In genomic region chr20:53940356-53940694, GRCh38 we compare ENCODE assay signal across 9 cellular contexts.
A peak's percentile ranks its signal among the peaks of the same experiment; 100 is the strongest.
DNase-seq lines count a peak whose midpoint lies in the region; ATAC-seq and TF ChIP-seq lines count a peak whose summit lies in the region.
"Had no signal": no experiment of that assay in that cellular context is flagged by ENCODE, and none has a peak within 500 bp of the region (broad histone marks: within the 10 kb centered on the region; RNA-seq: fewer than 3 reads in every experiment).

No MANE protein-coding gene starts in this region.

- peak overlapping the region; percentile 29 for H3K4me3 ChIP-seq in left ventricle myocardium inferior
- peak overlapping the region in 51 of 59 donors; percentile 1 to 60 (median 33) for H3K4me3 ChIP-seq in dorsolateral prefrontal cortex
- no peak overlapping the region for H3K4me3 ChIP-seq in naive thymus-derived CD4-positive, alpha-beta T cell (ENCODE audit: low read length)
- no peak overlapping the region for H3K4me3 ChIP-seq in uterus

- TF ChIP-seq CTCF in left ventricle myocardium inferior (IDR thresholded peaks at IDR 0.05; ENCODE audit: borderline replicate concordance) (no peak), dorsolateral prefrontal cortex (IDR thresholded peaks at IDR 0.05 in 54 of 56, conservative IDR thresholded peaks at IDR 0.05 in 2 of 56; ENCODE audit: low read depth in 1 of 56, partially characterized antibody in 56 of 56) (no peak), uterus (IDR thresholded peaks at IDR 0.05) (no peak)

- POLR2A ChIA-PET in naive thymus-derived CD4-positive, alpha-beta T cell (lab: Charles Lee): interaction anchor here (0.7 to 1.9 kb wide), 6 partner anchors 9 to 1743 kb away, joined by 3 to 7 read pairs (median 4); no protein-coding TSS in a partner anchor

- ATAC-seq in Right ventricle myocardium superior (ENCODE audit: poor library complexity): no peak
- no peak for ATAC-seq in naive thymus-derived CD4-positive, alpha-beta T cell

- TF ChIP-seq POLR2A in uterus (IDR thresholded peaks at IDR 0.05): no peak

- peak overlapping the region; percentile 87 for H3K27ac ChIP-seq in left ventricle myocardium inferior (replicated peaks)
- H3K27ac ChIP-seq in dorsolateral prefrontal cortex: peak overlapping the region in 51 of 59 donors; percentile 4 to 86 (median 70)
- H3K27ac ChIP-seq in naive thymus-derived CD4-positive, alpha-beta T cell (ENCODE audit: low read depth, low read length): no peak overlapping the region
- peak overlapping the region; percentile 45 to 71 for H3K27ac ChIP-seq in uterus

- H3K36me3 ChIP-seq in left ventricle myocardium inferior (no peaks in the 10 kb centered on the region), uterus (no peaks in the 10 kb centered on the region)
- no peaks in the 10 kb centered on the region for H3K36me3 ChIP-seq in naive thymus-derived CD4-positive, alpha-beta T cell (ENCODE audit: control insufficient read depth in 2 of 3, insufficient read depth in 3 of 3, low read length in 3 of 3)

- peak overlapping the region in 5 of 9 donors; percentile 6 to 79 (median 26) for H3K27ac Mint-ChIP-seq in naive thymus-derived CD4-positive, alpha-beta T cell

- no peaks in the 10 kb centered on the region for H3K27me3 Mint-ChIP-seq in naive thymus-derived CD4-positive, alpha-beta T cell

- H3K4me1 ChIP-seq in left ventricle myocardium inferior: peaks cover 58% of the 10 kb centered on the region
- H3K4me1 ChIP-seq in naive thymus-derived CD4-positive, alpha-beta T cell (ENCODE audit: control insufficient read depth in 2 of 2, insufficient read depth in 2 of 2, low read length in 2 of 2): peaks cover 9 to 18% of the 10 kb centered on the region in 2 donors
- H3K4me1 ChIP-seq in uterus: peaks cover 0 to 6% of the 10 kb centered on the region in 2 donors

- no peaks in the 10 kb centered on the region for H3K9me3 Mint-ChIP-seq in naive thymus-derived CD4-positive, alpha-beta T cell
- H3K9me3 Mint-ChIP-seq: immature natural killer cell had no signal

- no peak for DNase-seq in left ventricle myocardium inferior
- DNase-seq in Right ventricle myocardium superior: no peak
- no peak for DNase-seq in dorsolateral prefrontal cortex
- no peak for DNase-seq in naive thymus-derived CD4-positive, alpha-beta T cell
- DNase-seq in uterus: no peak
- no peak for DNase-seq in cortex of kidney (lab: John Stamatoyannopoulos, UW)
- DNase-seq in activated CD4-positive, CD25-positive, alpha-beta regulatory T cell treated with anti-CD3 and anti-CD28 coated beads, Interleukin-2, amount 50 U/mL, for 72 hours: no peak
- no peak for DNase-seq in AG20443 (ENCODE audit: low spot score)

- H3K9me3 ChIP-seq in left ventricle myocardium inferior (replicated peaks) (no peaks in the 10 kb centered on the region), uterus (no peaks in the 10 kb centered on the region)
- H3K9me3 ChIP-seq in naive thymus-derived CD4-positive, alpha-beta T cell (ENCODE audit: control insufficient read depth in 2 of 3, low read length in 3 of 3): no peaks in the 10 kb centered on the region

- no peaks in the 10 kb centered on the region for H3K27me3 ChIP-seq in left ventricle myocardium inferior (ENCODE audit: low read depth)
- no peaks in the 10 kb centered on the region for H3K27me3 ChIP-seq in dorsolateral prefrontal cortex
- H3K27me3 ChIP-seq in naive thymus-derived CD4-positive, alpha-beta T cell (ENCODE audit: control insufficient read depth in 2 of 2, insufficient read depth in 2 of 2, low read length in 2 of 2): no peaks in the 10 kb centered on the region
- H3K27me3 ChIP-seq in uterus: no peaks in the 10 kb centered on the region

- CTCF ChIA-PET in naive thymus-derived CD4-positive, alpha-beta T cell (lab: Charles Lee): interaction anchor here (0.6 to 5.2 kb wide), 17 partner anchors 8 to 783 kb away, joined by 3 to 26 read pairs (median 5); no protein-coding TSS in a partner anchor

- intact Hi-C loops in left ventricle myocardium inferior (cut with micrococcal nuclease) (loop anchor here (5.0 to 10.0 kb wide), 2 partner anchors 124 to 363 kb away; no protein-coding TSS in a partner anchor), Right ventricle myocardium superior (cut with DNase I) (loop anchor here (5.0 to 10.0 kb wide), 2 partner anchors 206 to 363 kb away; no protein-coding TSS in a partner anchor), dorsolateral prefrontal cortex (cut with DNase I) (loop anchor here (5.0 to 10.0 kb wide), 3 partner anchors 84 to 363 kb away; no protein-coding TSS in a partner anchor), uterus (cut with DNase I; ENCODE audit: low total_unique reads) (loop anchor here (10.0 kb wide), 1 partner anchor 366 kb away; no protein-coding TSS in a partner anchor)
- intact Hi-C loops in naive thymus-derived CD4-positive, alpha-beta T cell (cut with micrococcal nuclease): loop anchor here (1.0 to 10.0 kb wide), 12 partner anchors 25 to 1698 kb away; no protein-coding TSS in a partner anchor

- peaks cover 20 to 57% (median 38%) of the 10 kb centered on the region in 7 donors for H3K4me1 Mint-ChIP-seq in naive thymus-derived CD4-positive, alpha-beta T cell

- peak overlapping the region in 3 of 10 donors; percentile 24 to 44 (median 30) for H3K4me3 Mint-ChIP-seq in naive thymus-derived CD4-positive, alpha-beta T cell
- H3K4me3 Mint-ChIP-seq: immature natural killer cell had no signal

- no peaks in the 10 kb centered on the region for H3K36me3 Mint-ChIP-seq in naive thymus-derived CD4-positive, alpha-beta T cell
- H3K36me3 Mint-ChIP-seq: immature natural killer cell had no signal

Comparison
In these comparisons a context has a peak if more than half of its experiments do, and no peak if none do; other contexts are left out.
1. H3K4me3 ChIP-seq: peak in left ventricle myocardium inferior (single experiment) and dorsolateral prefrontal cortex (51 of 59); none in naive thymus-derived CD4-positive, alpha-beta T cell (single experiment) and uterus (0 of 2).